In genomic region chrX:51902651-51903050, GRCh38 we compare ENCODE assay signal across 1 cellular context.
A peak's percentile ranks its signal among the peaks of the same experiment; 100 is the strongest.
TF ChIP-seq lines count a peak whose summit lies in the region.

No MANE protein-coding gene starts in this region.

TF ChIP-seq in GM12878, 131 proteins besides CTCF, POLR2A, EP300 and RAD21:
- TF ChIP-seq REST (IDR thresholded peaks at IDR 0.05; ENCODE audit: low read depth, low read length) (no peak), POLR2AphosphoS2 (IDR thresholded peaks at IDR 0.05; ENCODE audit: low read depth, low read length) (peak; percentile 34; the same call in 1 of the 2 replicates)
